ENCODE assay signal across 9 cellular contexts in the genomic region with DNA sequence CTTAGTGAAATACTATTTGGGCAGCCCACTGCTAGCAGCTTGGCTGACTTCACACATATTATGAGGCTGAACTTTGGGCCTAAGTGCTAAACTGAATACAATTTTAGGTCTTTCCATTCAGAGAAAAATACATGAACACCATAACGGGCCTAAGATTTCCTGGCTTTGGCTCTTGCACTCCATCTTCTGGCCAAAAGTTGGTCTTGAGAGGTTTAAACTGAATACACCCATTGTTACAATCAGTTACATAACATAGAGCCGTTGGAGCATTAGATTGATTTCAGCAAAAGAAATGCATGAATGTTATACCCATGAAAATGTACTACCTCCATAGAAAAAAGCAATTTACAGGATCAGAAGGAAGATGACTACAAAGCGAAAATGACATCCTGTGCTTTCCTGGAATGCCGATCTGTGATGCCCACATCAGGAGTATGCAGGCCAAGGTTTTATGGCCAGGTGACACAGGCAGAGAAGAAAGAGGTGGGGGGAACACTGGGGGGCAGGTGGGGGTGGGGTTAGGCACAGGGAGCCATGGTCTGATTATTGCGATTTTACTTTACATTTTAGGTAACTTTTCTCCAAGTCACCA. TPM values are rescaled to one million over a fixed set of nuclear protein-coding genes. Genes with fewer than 3 reads are reported as not detected.
DNase-seq lines count a peak whose midpoint lies in the region; ATAC-seq and TF ChIP-seq lines count a peak whose summit lies in the region.
"Had no signal": no experiment of that assay in that cellular context is flagged by ENCODE, and none has a peak within 500 bp of the region (broad histone marks: within the 10 kb centered on the region; RNA-seq: fewer than 3 reads in every experiment).

No MANE protein-coding gene starts in this region.

- no peaks in the 10 kb centered on the region for H3K4me1 ChIP-seq in RWPE2 (ENCODE audit: insufficient read depth, poor library complexity, severe bottlenecking)
- no peaks in the 10 kb centered on the region for H3K4me1 ChIP-seq in aorta (ENCODE audit: control insufficient read depth in 1 of 2, insufficient read depth in 2 of 2, low read length in 2 of 2)
- no peaks in the 10 kb centered on the region for H3K4me1 ChIP-seq in gastroesophageal sphincter

- 59 to 60% methylated on average over 5 of the region's 5 CpGs for WGBS in aorta, 2 donors
- 58 to 60% methylated on average over 5 of the region's 5 CpGs for WGBS in gastroesophageal sphincter (ENCODE audit: low coverage in 1 of 2), 2 donors

- DNase-seq in NCI-H1105 treated with DMSO at 0.1 percent for 48 hours (lab: John Stamatoyannopoulos, UW) (peak; percentile 42), NCI-H1105 (lab: John Stamatoyannopoulos, UW) (no peak), RWPE2 (ENCODE audit: low spot score) (no peak), left kidney (ENCODE audit: low read depth, low spot score) (peak; percentile 86), aorta (no peak)
- peak; percentile 34 for DNase-seq in central memory CD4-positive, alpha-beta T cell

- intact Hi-C loops in aorta (cut with DNase I) = loop anchor here (2.0 to 5.0 kb wide), 2 partner anchors 486 to 488 kb away; no protein-coding TSS in a partner anchor

- H3K9me3 ChIP-seq in RWPE2 (ENCODE audit: severe bottlenecking) (no peaks in the 10 kb centered on the region), aorta (ENCODE audit: control insufficient read depth, low read length) (no peaks in the 10 kb centered on the region), gastroesophageal sphincter (no peaks in the 10 kb centered on the region)
- H3K9me3 ChIP-seq: BLaER1 had no signal

- no peaks in the 10 kb centered on the region for H3K36me3 ChIP-seq in RWPE2 (ENCODE audit: low read depth)
- no peaks in the 10 kb centered on the region for H3K36me3 ChIP-seq in aorta (ENCODE audit: control insufficient read depth in 1 of 2, insufficient read depth in 2 of 2, low read length in 1 of 2)
- no peaks in the 10 kb centered on the region for H3K36me3 ChIP-seq in gastroesophageal sphincter
- H3K36me3 ChIP-seq: BLaER1 had no signal

- no peak for TF ChIP-seq EP300 in gastroesophageal sphincter (IDR thresholded peaks at IDR 0.05)

- no peak for TF ChIP-seq POLR2A in gastroesophageal sphincter (IDR thresholded peaks at IDR 0.05)

- no peaks in the 10 kb centered on the region for H3K27me3 ChIP-seq in RWPE2 (ENCODE audit: insufficient read depth, poor library complexity, severe bottlenecking)
- no peaks in the 10 kb centered on the region for H3K27me3 ChIP-seq in aorta (ENCODE audit: control insufficient read depth in 1 of 2, insufficient read depth in 2 of 2, low read length in 1 of 2)
- peaks cover 4% of the 10 kb centered on the region for H3K27me3 ChIP-seq in gastroesophageal sphincter
- H3K27me3 ChIP-seq: BLaER1 had no signal

- ATAC-seq in RWPE2 (ENCODE audit: low read depth) = peak; percentile 56; the same call in 1 of the 3 replicates
- peak; percentile 66 for ATAC-seq in aorta (ENCODE audit: low FRiP score)
- ATAC-seq in gastroesophageal sphincter = no peak

- no peak overlapping the region for H3K4me3 ChIP-seq in RWPE2 (ENCODE audit: severe bottlenecking)
- H3K4me3 ChIP-seq in aorta (ENCODE audit: low read length in 2 of 2) = no peak overlapping the region
- no peak overlapping the region for H3K4me3 ChIP-seq in gastroesophageal sphincter
- H3K4me3 ChIP-seq: BLaER1 had no signal

- peak; percentile 71 for TF ChIP-seq CTCF in LNCAP (IDR thresholded peaks at IDR 0.05)
- peak; percentile 87 for TF ChIP-seq CTCF in RWPE2 (IDR thresholded peaks at IDR 0.05; ENCODE audit: poor library complexity, severe bottlenecking)
- peak in 2 of 4 experiments; percentile 28 to 59 for TF ChIP-seq CTCF in gastroesophageal sphincter (IDR thresholded peaks at IDR 0.05)

- H3K27ac ChIP-seq in RWPE2 (ENCODE audit: poor library complexity, severe bottlenecking) (no peak overlapping the region), aorta (ENCODE audit: low read depth in 1 of 2, low read length in 2 of 2) (no peak overlapping the region), gastroesophageal sphincter (no peak overlapping the region)
- H3K27ac ChIP-seq: BLaER1 had no signal

RNA-seq across cellular contexts. Expression of a gene that starts 11.1 kb away (rescaled TPM):
- total RNA-seq in aorta (under 1 TPM; 0.19 to 0.66 TPM), gastroesophageal sphincter (1 to 10 TPM in 1 of 4 donors, under 1 TPM in 3; 0.47 to 3.1 (median 0.71) TPM)
- not detected for polyA plus RNA-seq in aorta

Comparison
In these comparisons a context has a peak if more than half of its experiments do, and no peak if none do; other contexts are left out.
1. DNase-seq: peak in NCI-H1105 treated with DMSO at 0.1 percent for 48 hours (single experiment), central memory CD4-positive, alpha-beta T cell (single experiment) and left kidney (single experiment); none in NCI-H1105 (single experiment), RWPE2 (single experiment) and aorta (0 of 2).